1 cellular context compared by ENCODE assay signal in the genomic region with DNA sequence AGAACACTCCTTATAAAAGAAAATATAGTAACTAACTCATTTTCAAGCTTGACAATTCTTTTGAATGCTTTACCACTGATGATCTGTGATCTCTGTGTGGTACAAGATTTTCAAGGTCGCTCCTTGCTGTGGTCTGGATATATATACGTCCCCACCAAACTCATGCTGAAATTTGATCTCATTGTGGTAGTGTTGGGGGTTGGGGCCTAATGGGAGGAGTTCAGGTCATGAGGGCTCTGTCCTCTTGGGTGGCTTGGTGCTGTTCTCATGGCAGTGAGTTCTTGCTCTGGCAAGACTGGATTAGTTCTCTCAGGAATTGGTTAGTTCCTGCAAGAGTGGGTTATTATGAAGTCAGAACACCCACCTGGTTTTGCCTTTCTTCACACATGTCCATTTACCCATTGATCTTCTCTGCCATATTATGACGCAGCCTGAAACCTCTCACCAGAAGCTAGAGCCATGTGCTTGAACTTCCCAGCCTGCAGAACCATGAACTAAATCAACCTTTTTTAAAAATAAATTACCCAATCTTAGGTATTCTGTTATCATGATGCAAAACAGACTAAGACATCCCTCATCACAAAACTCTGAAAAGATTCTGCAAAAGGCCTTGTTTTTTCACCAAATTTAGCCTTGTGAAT.
TF ChIP-seq lines count a peak whose summit lies in the region.

No MANE protein-coding gene starts in this region.

TF ChIP-seq in HepG2, 621 proteins besides CTCF, POLR2A, EP300 and RAD21:
- no peak for TF ChIP-seq ZNF766 (CRISPR knock-in tag; IDR thresholded peaks at IDR 0.05; ENCODE audit: borderline replicate concordance)
- TF ChIP-seq PHF21A (CRISPR knock-in tag; IDR thresholded peaks at IDR 0.05) = no peak
- TF ChIP-seq, protein P1, sequence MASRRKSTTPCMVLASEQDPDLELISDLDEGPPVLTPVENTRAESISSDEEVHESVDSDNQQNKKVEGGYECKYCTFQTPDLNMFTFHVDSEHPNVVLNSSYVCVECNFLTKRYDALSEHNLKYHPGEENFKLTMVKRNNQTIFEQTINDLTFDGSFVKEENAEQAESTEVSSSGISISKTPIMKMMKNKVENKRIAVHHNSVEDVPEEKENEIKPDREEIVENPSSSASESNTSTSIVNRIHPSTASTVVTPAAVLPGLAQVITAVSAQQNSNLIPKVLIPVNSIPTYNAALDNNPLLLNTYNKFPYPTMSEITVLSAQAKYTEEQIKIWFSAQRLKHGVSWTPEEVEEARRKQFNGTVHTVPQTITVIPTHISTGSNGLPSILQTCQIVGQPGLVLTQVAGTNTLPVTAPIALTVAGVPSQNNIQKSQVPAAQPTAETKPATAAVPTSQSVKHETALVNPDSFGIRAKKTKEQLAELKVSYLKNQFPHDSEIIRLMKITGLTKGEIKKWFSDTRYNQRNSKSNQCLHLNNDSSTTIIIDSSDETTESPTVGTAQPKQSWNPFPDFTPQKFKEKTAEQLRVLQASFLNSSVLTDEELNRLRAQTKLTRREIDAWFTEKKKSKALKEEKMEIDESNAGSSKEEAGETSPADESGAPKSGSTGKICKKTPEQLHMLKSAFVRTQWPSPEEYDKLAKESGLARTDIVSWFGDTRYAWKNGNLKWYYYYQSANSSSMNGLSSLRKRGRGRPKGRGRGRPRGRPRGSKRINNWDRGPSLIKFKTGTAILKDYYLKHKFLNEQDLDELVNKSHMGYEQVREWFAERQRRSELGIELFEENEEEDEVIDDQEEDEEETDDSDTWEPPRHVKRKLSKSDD (CRISPR knock-in tag; IDR thresholded peaks at IDR 0.05; ENCODE audit: low read depth) = no peak
- TF ChIP-seq MZF1 (CRISPR knock-in tag; IDR thresholded peaks at IDR 0.05; ENCODE audit: borderline replicate concordance) = no peak
- peak; percentile 76; the same call in 1 of the 2 replicates for TF ChIP-seq ZNF281 (CRISPR knock-in tag; IDR thresholded peaks at IDR 0.05; ENCODE audit: borderline replicate concordance)
- no peak for TF ChIP-seq ARNTL (CRISPR knock-in tag; IDR thresholded peaks at IDR 0.05)
- TF ChIP-seq MIER3 (CRISPR knock-in tag; IDR thresholded peaks at IDR 0.05; ENCODE audit: borderline replicate concordance) = no peak
- TF ChIP-seq ZNF564 (CRISPR knock-in tag; IDR thresholded peaks at IDR 0.05) = peak; percentile 86
- TF ChIP-seq ATF7 (IDR thresholded peaks at IDR 0.05) = no peak
- no peak for TF ChIP-seq ATF7 (CRISPR knock-in tag; IDR thresholded peaks at IDR 0.05)
- no peak for TF ChIP-seq TAF1 (CRISPR knock-in tag; IDR thresholded peaks at IDR 0.05)
- peak; percentile 92 for TF ChIP-seq SIX4 (CRISPR knock-in tag; IDR thresholded peaks at IDR 0.05)
- no peak for TF ChIP-seq FOXO4 (CRISPR knock-in tag; conservative IDR thresholded peaks at IDR 0.05)
- TF ChIP-seq MXD4 (CRISPR knock-in tag; IDR thresholded peaks at IDR 0.05) = no peak
- TF ChIP-seq ZSCAN30 (CRISPR knock-in tag; IDR thresholded peaks at IDR 0.05) = no peak
- TF ChIP-seq KDM2A (CRISPR knock-in tag; IDR thresholded peaks at IDR 0.05; ENCODE audit: borderline replicate concordance, low read depth) = no peak
- TF ChIP-seq SIX1 (CRISPR knock-in tag; IDR thresholded peaks at IDR 0.05; ENCODE audit: borderline replicate concordance) = peak; percentile 49; the same call in 1 of the 2 replicates
- no peak for TF ChIP-seq ZSCAN12 (CRISPR knock-in tag; IDR thresholded peaks at IDR 0.05)
